ENCODE assay signal across 12 cellular contexts in the genomic region with DNA sequence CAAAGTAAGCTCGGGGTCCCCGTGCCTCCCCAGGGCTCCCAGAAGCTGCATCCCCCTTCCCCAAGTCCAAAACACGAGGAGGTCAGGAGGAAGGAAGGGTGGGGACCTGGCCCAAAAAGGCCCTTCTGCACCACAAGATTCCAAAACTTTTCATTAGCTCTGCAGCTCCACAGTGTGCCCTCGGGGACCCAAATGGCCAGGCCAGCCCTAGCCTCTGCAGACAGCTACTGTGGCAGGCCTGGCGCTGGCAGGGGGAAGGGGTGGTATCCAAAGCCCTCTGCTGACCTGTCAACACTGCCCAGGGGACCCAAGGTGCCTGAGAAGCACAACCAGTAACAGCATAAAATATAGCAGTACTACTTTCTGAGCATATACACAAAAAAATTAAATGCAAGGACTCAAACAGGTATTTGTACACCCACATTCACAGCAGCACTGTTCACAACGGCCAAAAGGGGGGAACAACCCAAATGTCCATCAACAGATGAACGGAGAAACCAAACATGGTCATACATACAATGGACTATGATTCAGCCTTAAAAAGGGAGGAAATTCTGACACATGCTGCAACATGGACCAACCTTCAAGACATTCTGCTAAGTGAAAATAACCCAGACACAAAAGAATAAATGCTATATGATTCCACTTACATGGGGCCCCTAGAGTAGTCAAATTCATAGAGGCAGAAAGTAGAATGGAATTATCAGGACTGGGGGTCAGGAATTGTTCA. TPM values are rescaled to one million over a fixed set of nuclear protein-coding genes. Genes with fewer than 3 reads are reported as not detected.
DNase-seq lines count a peak whose midpoint lies in the region; ATAC-seq, FAIRE-seq and TF ChIP-seq lines count a peak whose summit lies in the region.
"Had no signal": no experiment of that assay in that cellular context is flagged by ENCODE, and none has a peak within 500 bp of the region (broad histone marks: within the 10 kb centered on the region; RNA-seq: fewer than 3 reads in every experiment).

No MANE protein-coding gene starts in this region.

- H3K27ac Mint-ChIP-seq in osteocyte (ENCODE audit: unreplicated experiment): peak overlapping the region; percentile 94

- peak overlapping the region; percentile 98 for H3K4me2 ChIP-seq in A549

- no peak for TF ChIP-seq RAD21 in A549 (conservative IDR thresholded peaks at IDR 0.05 in 1 of 2, IDR thresholded peaks at IDR 0.05 in 1 of 2)

- BruUV-seq in Panc1 (replicated peaks; lab: Mats Ljungman, UMichigan): no TSS peak

- H3K27ac ChIP-seq in A549: peak overlapping the region; percentile 98 to 99
- peak overlapping the region; percentile 97 for H3K27ac ChIP-seq in Panc1 (ENCODE audit: low read length)
- H3K27ac ChIP-seq in esophagus (ENCODE audit: low read depth in 2 of 2, low read length in 1 of 2): peak overlapping the region; percentile 31 to 88
- H3K27ac ChIP-seq in effector memory CD4-positive, alpha-beta T cell (ENCODE audit: insufficient read depth, low read length, poor library complexity, severe bottlenecking): no peak overlapping the region

- H3K4me3 Mint-ChIP-seq in osteocyte (ENCODE audit: unreplicated experiment): peak overlapping the region; percentile 22

- intact Hi-C loops in Panc1 (cut with micrococcal nuclease; ENCODE audit: unreplicated experiment): no loop called here

- CTCF ChIA-PET in A549 (lab: Yijun Ruan, JAX): interaction anchor here (0.7 to 19.3 kb wide), 4 partner anchors 25 to 89 kb away, joined by 3 to 480 read pairs (median 6); no protein-coding TSS in a partner anchor
- CTCF ChIA-PET in Panc1 (lab: Charles Lee): no interaction called here

- H3K36me3 ChIP-seq in Panc1 (ENCODE audit: control insufficient read depth, insufficient read depth, low read length) (no peaks in the 10 kb centered on the region), esophagus (ENCODE audit: control insufficient read depth in 2 of 2, insufficient read depth in 2 of 2, low read length in 1 of 2) (no peaks in the 10 kb centered on the region)
- H3K36me3 ChIP-seq in effector memory CD4-positive, alpha-beta T cell (ENCODE audit: control insufficient read depth, insufficient read depth, low read length): no peaks in the 10 kb centered on the region

- H3K4me1 ChIP-seq in A549 (peaks cover 100% of the 10 kb centered on the region), Panc1 (ENCODE audit: control insufficient read depth, insufficient read depth, low read length) (peaks cover 87% of the 10 kb centered on the region), esophagus (ENCODE audit: control insufficient read depth in 2 of 2, insufficient read depth in 2 of 2, low read length in 1 of 2) (peaks cover 12 to 50% of the 10 kb centered on the region in 2 donors)
- no peaks in the 10 kb centered on the region for H3K4me1 ChIP-seq in effector memory CD4-positive, alpha-beta T cell (ENCODE audit: control insufficient read depth, insufficient read depth, low read length, poor library complexity, severe bottlenecking)

- DNase-seq in A549 (ENCODE audit: low read depth in 1 of 2, low spot score in 1 of 2) (no peak), Panc1 (ENCODE audit: low read depth, low spot score) (no peak), osteocyte (ENCODE audit: extremely low spot score, unreplicated experiment) (no peak), H4 (ENCODE audit: low spot score) (no peak), NOMO-1 treated with DMSO at 0.1 percent for 48 hours (lab: John Stamatoyannopoulos, UW; ENCODE audit: unreplicated experiment) (no peak)
- DNase-seq in effector memory CD4-positive, alpha-beta T cell: no peak
- DNase-seq: activated T-cell treated with anti-CD3 and anti-CD28 coated beads for 4 hours; CD4-positive, alpha-beta memory T cell; KG1; NCI-H446 treated with DMSO at 0.1 percent for 48 hours had no signal

- FAIRE-seq in A549 (lab: Jason Lieb, UNC): no peak

- H3K27me3 ChIP-seq in Panc1 (ENCODE audit: control insufficient read depth, insufficient read depth, low read length) (no peaks in the 10 kb centered on the region), esophagus (ENCODE audit: control insufficient read depth in 1 of 2, insufficient read depth in 2 of 2, low read length in 2 of 2) (no peaks in the 10 kb centered on the region)
- H3K27me3 ChIP-seq in effector memory CD4-positive, alpha-beta T cell (replicated peaks; ENCODE audit: control insufficient read depth, insufficient read depth, low read length, poor library complexity, severe bottlenecking): no peaks in the 10 kb centered on the region

- no peaks in the 10 kb centered on the region for H3K9me3 Mint-ChIP-seq in osteocyte (ENCODE audit: unreplicated experiment)
- H3K9me3 Mint-ChIP-seq: CD4-positive, alpha-beta memory T cell had no signal

- H3K4me1 Mint-ChIP-seq in osteocyte (ENCODE audit: unreplicated experiment): peaks cover 94% of the 10 kb centered on the region

- in situ Hi-C loops in Panc1 (cut with HindIII; ENCODE audit: low pct_unique_long_range_greater_than_20kb, low sequenced_read_pairs): no loop called here

- H3K4me3 ChIP-seq in A549: no peak overlapping the region
- H3K4me3 ChIP-seq in Panc1 (ENCODE audit: low read depth in 2 of 2, low read length in 2 of 2): no peak overlapping the region
- no peak overlapping the region for H3K4me3 ChIP-seq in esophagus (ENCODE audit: low read depth in 1 of 2, low read length in 2 of 2)
- H3K4me3 ChIP-seq in effector memory CD4-positive, alpha-beta T cell (ENCODE audit: insufficient read depth, low read depth, low read length, poor library complexity, severe bottlenecking): no peak overlapping the region

- POLR2A ChIA-PET in A549 (lab: Yijun Ruan, JAX): interaction anchor here (2.4 kb wide), 1 partner anchor 10 kb away, joined by 15 read pairs; no protein-coding TSS in a partner anchor
- POLR2A ChIA-PET in Panc1 (lab: Charles Lee): no interaction called here

- no peaks in the 10 kb centered on the region for H3K36me3 Mint-ChIP-seq in osteocyte (ENCODE audit: unreplicated experiment)

- TF ChIP-seq EP300 in A549 (IDR thresholded peaks at IDR 0.05): no peak

- TF ChIP-seq POLR2A in A549 (IDR thresholded peaks at IDR 0.05; ENCODE audit: low read length): no peak

- TF ChIP-seq CTCF in A549 (IDR thresholded peaks at IDR 0.05): no peak
- no peak for TF ChIP-seq CTCF in Panc1 (IDR thresholded peaks at IDR 0.05)
- no peak for TF ChIP-seq CTCF in osteocyte (IDR thresholded peaks at IDR 0.05)

- H3K9me3 ChIP-seq in A549: no peaks in the 10 kb centered on the region
- no peaks in the 10 kb centered on the region for H3K9me3 ChIP-seq in Panc1 (ENCODE audit: control insufficient read depth, insufficient read depth, low read depth, low read length)
- H3K9me3 ChIP-seq in esophagus (ENCODE audit: control insufficient read depth in 2 of 2, insufficient read depth in 1 of 2, low read depth in 1 of 2, low read length in 1 of 2): no peaks in the 10 kb centered on the region
- H3K9me3 ChIP-seq in effector memory CD4-positive, alpha-beta T cell (ENCODE audit: control insufficient read depth, low read length): no peaks in the 10 kb centered on the region

- 67% methylated on average over 7 of the region's 7 CpGs for WGBS in A549 (ENCODE audit: missing lambda C conversion rate)
- WGBS in esophagus, 2 donors: 56% methylated on average over 7 of the region's 7 CpGs

- ATAC-seq in A549: no peak
- no peak for ATAC-seq in Panc1
- no peak for ATAC-seq in GM18907 (IDR thresholded peaks at IDR 0.05; ENCODE audit: unreplicated experiment)

- H3K27me3 Mint-ChIP-seq in osteocyte (ENCODE audit: unreplicated experiment): no peaks in the 10 kb centered on the region
- H3K27me3 Mint-ChIP-seq: CD4-positive, alpha-beta memory T cell had no signal

TF ChIP-seq in A549, 52 proteins besides CTCF, POLR2A, EP300 and RAD21:
- no peak for TF ChIP-seq JUN (IDR thresholded peaks at IDR 0.05)
- TF ChIP-seq, protein P1, sequence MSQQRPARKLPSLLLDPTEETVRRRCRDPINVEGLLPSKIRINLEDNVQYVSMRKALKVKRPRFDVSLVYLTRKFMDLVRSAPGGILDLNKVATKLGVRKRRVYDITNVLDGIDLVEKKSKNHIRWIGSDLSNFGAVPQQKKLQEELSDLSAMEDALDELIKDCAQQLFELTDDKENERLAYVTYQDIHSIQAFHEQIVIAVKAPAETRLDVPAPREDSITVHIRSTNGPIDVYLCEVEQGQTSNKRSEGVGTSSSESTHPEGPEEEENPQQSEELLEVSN (IDR thresholded peaks at IDR 0.05; ENCODE audit: borderline replicate concordance, low read depth): no peak
- no peak for TF ChIP-seq KDM5A (IDR thresholded peaks at IDR 0.05)
- TF ChIP-seq ZC3H11A (IDR thresholded peaks at IDR 0.05): no peak
- no peak for TF ChIP-seq KDM1A (IDR thresholded peaks at IDR 0.05; ENCODE audit: low read depth)

RNA-seq across cellular contexts. Expression of a gene that starts 29.7 kb away (rescaled TPM):
- polyA plus RNA-seq in A549 (2011; rRNA removed): 207 and 208 TPM in 2 replicates
- 265 and 286 TPM in 2 replicates for polyA plus RNA-seq in A549 (2012; cell fraction: cytosol; rRNA removed)
- 559 and 760 TPM in 2 replicates for polyA plus RNA-seq in A549 (2012; cell fraction: nucleus; rRNA removed)
- 245 to 269 TPM (median 252 TPM) in 3 replicates for polyA plus RNA-seq in A549 (2017; fragmentation: RNase III; extraction: RNeasy Plus Mini Kit Qiagen cat#74134 plus additional on column Dnase treatment)
- 580 and 586 TPM in 2 replicates for polyA minus RNA-seq in A549 (2011; rRNA and poly(A)+ RNA removed)
- 212 TPM for total RNA-seq in Panc1 (2021; ENCODE audit: unreplicated experiment)
- polyA plus RNA-seq in Panc1 (2012; ENCODE audit: insufficient read length): 336 TPM
- polyA plus RNA-seq in esophagus: 10 to 100 TPM; 37.4 to 98.2 TPM
- 371 and 380 TPM in 2 replicates for total RNA-seq in osteocyte
- 102 and 127 TPM in 2 replicates for total RNA-seq in H4 (2014; rRNA removed; shearing (Covaris generic))
